34 cellular contexts compared by ENCODE assay signal in the genomic region with DNA sequence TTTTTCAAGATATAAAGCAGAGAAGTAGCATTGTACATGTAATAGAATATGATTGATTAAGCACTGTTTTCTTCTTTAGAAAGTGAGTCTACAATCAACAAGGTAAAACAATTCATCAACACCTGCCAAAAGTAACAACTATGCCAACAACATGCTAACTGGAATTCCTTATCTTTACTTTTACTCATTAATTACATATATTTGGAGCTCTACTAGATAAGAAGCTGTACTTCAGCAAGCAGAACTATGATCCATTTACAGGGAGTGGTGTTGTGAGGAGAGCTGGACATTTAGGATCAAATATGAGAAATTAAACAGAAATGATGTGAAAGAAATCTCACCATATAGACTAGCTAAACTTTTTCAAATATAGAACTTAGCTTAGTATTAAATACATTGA.
"Had no signal": no experiment of that assay in that cellular context is flagged by ENCODE, and none has a peak within 500 bp of the region (broad histone marks: within the 10 kb centered on the region; RNA-seq: fewer than 3 reads in every experiment).

No MANE protein-coding gene starts in this region.

- ATAC-seq: activated CD8-positive, alpha-beta T cell treated with anti-CD3 and anti-CD28 coated beads for 36 hours; activated naive CD4-positive, alpha-beta T cell treated with anti-CD3 and anti-CD28 coated beads, Interleukin-2, amount 50 U/mL, for 72 hours; activated T-cell treated with anti-CD3 and anti-CD28 coated beads, Interleukin-2, amount 50 U/mL, for 4 hours; activated T-cell treated with anti-CD3 and anti-CD28 coated beads, Interleukin-2, amount 50 U/mL, for 72 hours; activated T-helper 17 cell treated with anti-CD3 and anti-CD28 coated beads, Interleukin-2, amount 50 U/mL, for 72 hours; T-helper 17 cell had no signal

- H3K4me3 Mint-ChIP-seq: activated B cell treated with CpG ODN at 0.5 μM for 24 hours; activated CD4-positive, alpha-beta memory T cell treated with anti-CD3 and anti-CD28 coated beads for 36 hours; activated CD4-positive, alpha-beta T cell treated with anti-CD3 and anti-CD28 coated beads, Interleukin-2, amount 10 ng/mL, durations not matched to agents 24 days and 14 days; activated CD8-positive, alpha-beta T cell treated with anti-CD3 and anti-CD28 coated beads for 36 hours; activated naive CD4-positive, alpha-beta T cell treated with anti-CD3 and anti-CD28 coated beads for 36 hours; activated naive CD8-positive, alpha-beta T cell treated with anti-CD3 and anti-CD28 coated beads for 36 hours; activated T-cell treated with anti-CD3 and anti-CD28 coated beads, Interleukin-2, amount 50 U/mL, for 4 hours; activated T-cell treated with anti-CD3 and anti-CD28 coated beads, Interleukin-2, amount 50 U/mL, for 72 hours; activated T-helper 1 cell treated with anti-CD3 and anti-CD28 coated beads, Interleukin-12 subunit alpha, Interleukin-12 subunit beta, Interleukin-2, Interleukin-4 antibody, amounts not matched to agents 30 ng/mL and 10 ng/mL and 1 ng/mL, durations not matched to agents 14 hours and 24 hours and 36 hours; activated T-helper 17 cell treated with anti-CD3 and anti-CD28 coated beads, Interleukin-2, amount 50 U/mL, for 72 hours; brain; central memory CD8-positive, alpha-beta T cell; T-helper 17 cell; T-helper 2 cell treated with Interferon-gamma antibody and Interleukin-4, amounts not matched to agents 5 μg/mL and 100 μg/mL, for 36 hours had no signal

- H3K36me3 Mint-ChIP-seq: activated CD4-positive, alpha-beta memory T cell treated with anti-CD3 and anti-CD28 coated beads for 36 hours; activated naive CD4-positive, alpha-beta T cell treated with anti-CD3 and anti-CD28 coated beads, Interleukin-2, amount 50 U/mL, for 72 hours; activated naive CD8-positive, alpha-beta T cell treated with anti-CD3 and anti-CD28 coated beads for 36 hours; brain had no signal

- H3K4me1 Mint-ChIP-seq: activated naive CD8-positive, alpha-beta T cell treated with anti-CD3 and anti-CD28 coated beads for 36 hours; activated T-helper 17 cell treated with anti-CD3 and anti-CD28 coated beads, Interleukin-2, amount 50 U/mL, for 72 hours; brain; central memory CD8-positive, alpha-beta T cell; T-helper 17 cell had no signal

- DNase-seq: activated B cell treated with CpG ODN at 0.5 μM for 24 hours; activated CD4-positive, alpha-beta memory T cell treated with anti-CD3 and anti-CD28 coated beads for 36 hours; activated CD4-positive, alpha-beta T cell treated with anti-CD3 and anti-CD28 coated beads for 4 hours; activated CD4-positive, alpha-beta T cell treated with anti-CD3 and anti-CD28 coated beads, Interleukin-2, amount 10 ng/mL, durations not matched to agents 24 days and 14 days; activated CD4-positive, alpha-beta T cell treated with anti-CD3 and anti-CD28 coated beads, Interleukin-2, amount 50 U/mL, for 1 hour; activated CD4-positive, alpha-beta T cell treated with anti-CD3 and anti-CD28 coated beads, Interleukin-2, amount 50 U/mL, for 4 hours; activated CD4-positive, CD25-positive, alpha-beta regulatory T cell treated with anti-CD3 and anti-CD28 coated beads, Interleukin-2, amount 50 U/mL, for 72 hours; activated CD8-positive, alpha-beta memory T cell treated with anti-CD3 and anti-CD28 coated beads, Interleukin-2, amount 50 U/mL, for 4 hours; activated CD8-positive, alpha-beta T cell treated with anti-CD3 and anti-CD28 coated beads for 36 hours; activated effector memory CD4-positive, alpha-beta T cell treated with anti-CD3 and anti-CD28 coated beads, Interleukin-2, amount 50 U/mL, for 16 hours; activated gamma-delta T cell treated with Interleukin-2 at 50 U/mL for 16 hours; activated naive CD4-positive, alpha-beta T cell; activated naive CD4-positive, alpha-beta T cell treated with anti-CD3 and anti-CD28 coated beads for 36 hours; activated naive CD4-positive, alpha-beta T cell treated with anti-CD3 and anti-CD28 coated beads, Interleukin-2, amount 50 U/mL, for 16 hours; activated naive CD8-positive, alpha-beta T cell treated with anti-CD3 and anti-CD28 coated beads for 36 hours; activated T-cell treated with anti-CD3 and anti-CD28 coated beads for 4 hours; activated T-cell treated with anti-CD3 and anti-CD28 coated beads, Interleukin-2, amount 50 U/mL, for 1 hour; activated T-cell treated with anti-CD3 and anti-CD28 coated beads, Interleukin-2, amount 50 U/mL, for 4 hours; activated T-cell treated with anti-CD3 and anti-CD28 coated beads, Interleukin-2, amount 50 U/mL, for 72 hours; amygdala; anterior cingulate cortex; caudate nucleus; cerebellar nuclear complex; T-helper 17 cell; T-helper 9 cell had no signal

- H3K27ac Mint-ChIP-seq: activated B cell treated with CpG ODN at 0.5 μM for 24 hours; activated CD4-positive, alpha-beta memory T cell treated with anti-CD3 and anti-CD28 coated beads for 36 hours; activated CD4-positive, alpha-beta T cell treated with anti-CD3 and anti-CD28 coated beads, Interleukin-2, amount 10 ng/mL, durations not matched to agents 24 days and 14 days; activated CD8-positive, alpha-beta T cell treated with anti-CD3 and anti-CD28 coated beads for 36 hours; activated naive CD4-positive, alpha-beta T cell treated with anti-CD3 and anti-CD28 coated beads for 36 hours; activated naive CD4-positive, alpha-beta T cell treated with anti-CD3 and anti-CD28 coated beads, Interleukin-2, amount 50 U/mL, for 72 hours; activated naive CD8-positive, alpha-beta T cell treated with anti-CD3 and anti-CD28 coated beads for 36 hours; activated T-cell treated with anti-CD3 and anti-CD28 coated beads, Interleukin-2, amount 50 U/mL, for 72 hours; activated T-helper 1 cell treated with anti-CD3 and anti-CD28 coated beads, Interleukin-12 subunit alpha, Interleukin-12 subunit beta, Interleukin-2, Interleukin-4 antibody, amounts not matched to agents 30 ng/mL and 10 ng/mL and 1 ng/mL, durations not matched to agents 14 hours and 24 hours and 36 hours; activated T-helper 17 cell treated with anti-CD3 and anti-CD28 coated beads, Interleukin-2, amount 50 U/mL, for 72 hours; brain; T-helper 17 cell; T-helper 2 cell treated with Interferon-gamma antibody and Interleukin-4, amounts not matched to agents 5 μg/mL and 100 μg/mL, for 36 hours had no signal

- FAIRE-seq: bronchial epithelial cell had no signal

- H3K9me3 Mint-ChIP-seq: activated B cell treated with CpG ODN at 0.5 μM for 24 hours; activated CD4-positive, alpha-beta memory T cell treated with anti-CD3 and anti-CD28 coated beads for 36 hours; activated CD4-positive, alpha-beta T cell treated with anti-CD3 and anti-CD28 coated beads, Interleukin-2, amount 10 ng/mL, durations not matched to agents 24 days and 14 days; activated CD8-positive, alpha-beta T cell treated with anti-CD3 and anti-CD28 coated beads for 36 hours; activated naive CD4-positive, alpha-beta T cell treated with anti-CD3 and anti-CD28 coated beads for 36 hours; activated naive CD4-positive, alpha-beta T cell treated with anti-CD3 and anti-CD28 coated beads, Interleukin-2, amount 50 U/mL, for 72 hours; activated naive CD8-positive, alpha-beta T cell treated with anti-CD3 and anti-CD28 coated beads for 36 hours; activated T-cell treated with anti-CD3 and anti-CD28 coated beads, Interleukin-2, amount 50 U/mL, for 4 hours; activated T-cell treated with anti-CD3 and anti-CD28 coated beads, Interleukin-2, amount 50 U/mL, for 72 hours; activated T-helper 1 cell treated with anti-CD3 and anti-CD28 coated beads, Interleukin-12 subunit alpha, Interleukin-12 subunit beta, Interleukin-2, Interleukin-4 antibody, amounts not matched to agents 30 ng/mL and 10 ng/mL and 1 ng/mL, durations not matched to agents 14 hours and 24 hours and 36 hours; activated T-helper 17 cell treated with anti-CD3 and anti-CD28 coated beads, Interleukin-2, amount 50 U/mL, for 72 hours; central memory CD8-positive, alpha-beta T cell; T-helper 2 cell treated with Interferon-gamma antibody and Interleukin-4, amounts not matched to agents 5 μg/mL and 100 μg/mL, for 36 hours had no signal

- H3K27ac ChIP-seq: ascending aorta, cardiac muscle cell had no signal

- H3K27me3 Mint-ChIP-seq: activated B cell treated with CpG ODN at 0.5 μM for 24 hours; activated CD4-positive, alpha-beta memory T cell treated with anti-CD3 and anti-CD28 coated beads for 36 hours; activated CD4-positive, alpha-beta T cell treated with anti-CD3 and anti-CD28 coated beads, Interleukin-2, amount 10 ng/mL, durations not matched to agents 24 days and 14 days; activated CD8-positive, alpha-beta T cell treated with anti-CD3 and anti-CD28 coated beads for 36 hours; activated naive CD8-positive, alpha-beta T cell treated with anti-CD3 and anti-CD28 coated beads for 36 hours; activated T-helper 17 cell treated with anti-CD3 and anti-CD28 coated beads, Interleukin-2, amount 50 U/mL, for 72 hours; brain; central memory CD8-positive, alpha-beta T cell; T-helper 17 cell had no signal
